ENCODE assay signal across 8 cellular contexts in genomic region chr2:149586898-149587219, GRCh38. TPM values are rescaled to one million over a fixed set of nuclear protein-coding genes. Genes with fewer than 3 reads are reported as not detected.
DNase-seq lines count a peak whose midpoint lies in the region; ATAC-seq and TF ChIP-seq lines count a peak whose summit lies in the region.

No MANE protein-coding gene starts in this region.

- peaks cover 8% of the 10 kb centered on the region for H3K27me3 Mint-ChIP-seq in activated naive CD4-positive, alpha-beta T cell treated with anti-CD3 and anti-CD28 coated beads, Interleukin-2, amount 50 U/mL, for 24 hours
- H3K27me3 Mint-ChIP-seq in brain (peaks cover 13% of the 10 kb centered on the region), memory B cell (no peaks in the 10 kb centered on the region), type B pancreatic cell (no peaks in the 10 kb centered on the region)

- H3K36me3 Mint-ChIP-seq in activated naive CD4-positive, alpha-beta T cell treated with anti-CD3 and anti-CD28 coated beads, Interleukin-2, amount 50 U/mL, for 24 hours, result peaks cover 13% of the 10 kb centered on the region
- peaks cover 36% of the 10 kb centered on the region for H3K36me3 Mint-ChIP-seq in brain
- peaks cover 9% of the 10 kb centered on the region for H3K36me3 Mint-ChIP-seq in memory B cell
- H3K36me3 Mint-ChIP-seq in type B pancreatic cell, result peaks cover 23% of the 10 kb centered on the region

- no peaks in the 10 kb centered on the region for H3K9me3 Mint-ChIP-seq in activated naive CD4-positive, alpha-beta T cell treated with anti-CD3 and anti-CD28 coated beads, Interleukin-2, amount 50 U/mL, for 24 hours
- H3K9me3 Mint-ChIP-seq in brain (peaks cover 0 to 2% (median 0%) of the 10 kb centered on the region in 5 experiments), memory B cell (no peaks in the 10 kb centered on the region), type B pancreatic cell (no peaks in the 10 kb centered on the region)

- H3K4me3 Mint-ChIP-seq in activated naive CD4-positive, alpha-beta T cell treated with anti-CD3 and anti-CD28 coated beads, Interleukin-2, amount 50 U/mL, for 24 hours, result peak overlapping the region; percentile 98
- H3K4me3 Mint-ChIP-seq in brain (peak overlapping the region; percentile 95 to 100 (median 98)), memory B cell (peak overlapping the region; percentile 93), type B pancreatic cell (peak overlapping the region; percentile 97)

- DNase-seq in activated naive CD4-positive, alpha-beta T cell treated with anti-CD3 and anti-CD28 coated beads, Interleukin-2, amount 50 U/mL, for 16 hours, result no peak
- DNase-seq in memory B cell (ENCODE audit: low spot score in 2 of 2), result no peak
- DNase-seq in type B pancreatic cell (ENCODE audit: extremely low spot score, unreplicated experiment), result no peak
- no peak for DNase-seq in NK-92 (lab: John Stamatoyannopoulos, UW; ENCODE audit: unreplicated experiment)
- DNase-seq in DMS114 treated with DMSO at 0.1 percent for 48 hours (lab: John Stamatoyannopoulos, UW; ENCODE audit: unreplicated experiment), result no peak

- TF ChIP-seq CTCF in brain (conservative IDR thresholded peaks at IDR 0.05), result no peak
- TF ChIP-seq CTCF in type B pancreatic cell (conservative IDR thresholded peaks at IDR 0.05), result no peak

- peak overlapping the region; percentile 98 for H3K27ac Mint-ChIP-seq in activated naive CD4-positive, alpha-beta T cell treated with anti-CD3 and anti-CD28 coated beads, Interleukin-2, amount 50 U/mL, for 24 hours
- H3K27ac Mint-ChIP-seq in brain (peak overlapping the region; percentile 99 to 100 (median 99)), memory B cell (peak overlapping the region; percentile 99), type B pancreatic cell (peak overlapping the region; percentile 98)

- H3K4me1 Mint-ChIP-seq in activated naive CD4-positive, alpha-beta T cell treated with anti-CD3 and anti-CD28 coated beads, Interleukin-2, amount 50 U/mL, for 24 hours, result peaks cover 56% of the 10 kb centered on the region
- H3K4me1 Mint-ChIP-seq in brain (peaks cover 56% of the 10 kb centered on the region), memory B cell (peaks cover 20% of the 10 kb centered on the region), type B pancreatic cell (ENCODE audit: unreplicated experiment) (peaks cover 24% of the 10 kb centered on the region)

- ATAC-seq in memory B cell (ENCODE audit: low read depth) (no peak), HG02623 (IDR thresholded peaks at IDR 0.05; ENCODE audit: unreplicated experiment) (no peak)

RNA-seq across cellular contexts. Expression of gene MMADHC, which starts 0.7 kb away (rescaled TPM):
- polyA plus RNA-seq in brain (ENCODE audit: insufficient read depth, low read depth, low replicate concordance), result 45.5 TPM
- total RNA-seq in type B pancreatic cell (ENCODE audit: low replicate concordance), result 87.3 and 98.0 TPM in 2 replicates
